ENCODE assay signal across 1 cellular context in genomic region chr7:66639773-66640172, GRCh38.
TF ChIP-seq lines count a peak whose summit lies in the region.

No MANE protein-coding gene starts in this region.

TF ChIP-seq in K562, 482 proteins besides CTCF, POLR2A, EP300 and RAD21 (continued from another document and continues in another):
- TF ChIP-seq ARID1B (IDR thresholded peaks at IDR 0.05) (peak; percentile 97), ZKSCAN8 (CRISPR knock-in tag; IDR thresholded peaks at IDR 0.05) (peak; percentile 55; the same call in 1 of the 2 replicates), PRDM10 (IDR thresholded peaks at IDR 0.05; ENCODE audit: partially characterized antibody) (peak; percentile 11), TAL1 (IDR thresholded peaks at IDR 0.05) (peak; percentile 94), CEBPB (tag; IDR thresholded peaks at IDR 0.05) (no peak), SRF (CRISPR knock-in tag; IDR thresholded peaks at IDR 0.05) (no peak), TFAM (CRISPR knock-in tag; conservative IDR thresholded peaks at IDR 0.05) (no peak), ZKSCAN1 (IDR thresholded peaks at IDR 0.05; ENCODE audit: low read depth, low read length) (peak; percentile 82), CEBPZ (IDR thresholded peaks at IDR 0.05; ENCODE audit: borderline replicate concordance, low read depth, low read length) (no peak), KDM1A (IDR thresholded peaks at IDR 0.05) (peak; percentile 96 to 97), MEF2D (tag; conservative IDR thresholded peaks at IDR 0.05; ENCODE audit: low read depth) (peak; percentile 65; the same call in 1 of the 2 replicates), ZNF511 (CRISPR knock-in tag; IDR thresholded peaks at IDR 0.05) (no peak), ARNT (IDR thresholded peaks at IDR 0.05) (peak; percentile 83 to 92), ZNF583 (CRISPR knock-in tag; IDR thresholded peaks at IDR 0.05) (no peak), MXI1 (IDR thresholded peaks at IDR 0.05; ENCODE audit: low read depth, low read length) (peak; percentile 22; the same call in 1 of the 2 replicates), ZNF282 (CRISPR knock-in tag; IDR thresholded peaks at IDR 0.05) (no peak), RAD51 (IDR thresholded peaks at IDR 0.05; ENCODE audit: borderline replicate concordance, low read depth) (peak; percentile 6; the same call in 1 of the 2 replicates), PYGO2 (tag; IDR thresholded peaks at IDR 0.05) (peak; percentile 64; the same call in 1 of the 2 replicates), GATAD2B (IDR thresholded peaks at IDR 0.05; ENCODE audit: borderline replicate concordance) (peak; percentile 59; the same call in 1 of the 2 replicates), DPF2 (IDR thresholded peaks at IDR 0.05) (peak; percentile 96), ZNF507 (tag; conservative IDR thresholded peaks at IDR 0.05) (no peak), TCF7L2 (IDR thresholded peaks at IDR 0.05; ENCODE audit: low read depth, low read length) (peak; percentile 70), RCOR1 (IDR thresholded peaks at IDR 0.05; ENCODE audit: borderline replicate concordance in 1 of 2, low read depth in 2 of 2, low read length in 2 of 2) (peak; percentile 63 to 98; a peak in 3 of 4 replicates), ZNF347 (CRISPR knock-in tag; IDR thresholded peaks at IDR 0.05; ENCODE audit: low read depth) (no peak), ZMIZ1 (IDR thresholded peaks at IDR 0.05; ENCODE audit: low read depth in 2 of 2, low read length in 2 of 2) (peak in 1 of 2 experiments; percentile 89; a peak in 2 of 4 replicates), FOXA3 (CRISPR knock-in tag; conservative IDR thresholded peaks at IDR 0.05 in 1 of 2, IDR thresholded peaks at IDR 0.05 in 1 of 2) (peak; percentile 90 to 92), SNIP1 (IDR thresholded peaks at IDR 0.05; ENCODE audit: low read depth) (no peak), MTF1 (CRISPR knock-in tag; IDR thresholded peaks at IDR 0.05; ENCODE audit: borderline replicate concordance) (no peak), LEF1 (IDR thresholded peaks at IDR 0.05) (peak; percentile 96), ZNF354B (CRISPR knock-in tag; IDR thresholded peaks at IDR 0.05) (0 out of 2 replicates have a peak, but pooled peaks have one; percentile 14), NFE2 (IDR thresholded peaks at IDR 0.05; ENCODE audit: low read depth) (0 out of 2 replicates have a peak, but pooled peaks have one; percentile 44), CBFA2T3 (IDR thresholded peaks at IDR 0.05) (peak; percentile 97), ZNF175 (CRISPR knock-in tag; IDR thresholded peaks at IDR 0.05; ENCODE audit: low read depth) (0 out of 2 replicates have a peak, but pooled peaks have one; percentile 26), NRF1 (conservative IDR thresholded peaks at IDR 0.05 in 1 of 2, IDR thresholded peaks at IDR 0.05 in 1 of 2) (no peak), SMAD4 (CRISPR knock-in tag; conservative IDR thresholded peaks at IDR 0.05) (peak; percentile 82), NBN (IDR thresholded peaks at IDR 0.05; ENCODE audit: low read depth) (peak; percentile 75), NFIC (IDR thresholded peaks at IDR 0.05) (peak; percentile 84), NFXL1 (CRISPR knock-in tag; IDR thresholded peaks at IDR 0.05) (no peak), TEAD2 (tag; IDR thresholded peaks at IDR 0.05) (0 out of 2 replicates have a peak, but pooled peaks have one; percentile 54), U2AF2 (optimal IDR thresholded peaks at IDR 0.05; ENCODE audit: low read depth, low read length) (no peak), FOXJ2 (tag; IDR thresholded peaks at IDR 0.05) (peak; percentile 66; the same call in 1 of the 2 replicates), LCOR (CRISPR knock-in tag; IDR thresholded peaks at IDR 0.05) (peak; percentile 97), GABPA (tag; conservative IDR thresholded peaks at IDR 0.05; ENCODE audit: low read depth) (no peak), HDAC1 (IDR thresholded peaks at IDR 0.05) (peak; percentile 54 to 93; a peak in 3 of 4 replicates), MTA2 (IDR thresholded peaks at IDR 0.05; ENCODE audit: low read depth) (peak; percentile 91), ARID4B (CRISPR knock-in tag; IDR thresholded peaks at IDR 0.05) (no peak), SMARCA4 (IDR thresholded peaks at IDR 0.05) (peak; percentile 96), DIDO1 (tag; IDR thresholded peaks at IDR 0.05; ENCODE audit: low read depth) (no peak), MAFK (IDR thresholded peaks at IDR 0.05; ENCODE audit: low read length) (0 out of 2 replicates have a peak, but pooled peaks have one; percentile 15), MEIS2 (IDR thresholded peaks at IDR 0.05; ENCODE audit: partially characterized antibody) (peak; percentile 90), MEF2A (IDR thresholded peaks at IDR 0.05; ENCODE audit: control insufficient read depth, low read depth, low read length) (0 out of 2 replicates have a peak, but pooled peaks have one; percentile 30), ZNF384 (IDR thresholded peaks at IDR 0.05; ENCODE audit: low read depth, low read length) (no peak), NCOR1 (IDR thresholded peaks at IDR 0.05) (peak; percentile 94), CXXC5 (CRISPR knock-in tag; IDR thresholded peaks at IDR 0.05) (peak; percentile 86), TCF3 (CRISPR knock-in tag; IDR thresholded peaks at IDR 0.05) (peak; percentile 98), CBX3 (IDR thresholded peaks at IDR 0.05; ENCODE audit: borderline replicate concordance in 1 of 2, low read length in 2 of 2) (peak in 1 of 2 experiments; percentile 64; a peak in 1 of 3 replicates), FOXP1 (CRISPR knock-in tag; IDR thresholded peaks at IDR 0.05) (peak; percentile 55; the same call in 1 of the 2 replicates), SP2 (IDR thresholded peaks at IDR 0.05; ENCODE audit: extremely low read depth, low read depth, low read length, poor library complexity, severe bottlenecking) (no peak), L3MBTL2 (IDR thresholded peaks at IDR 0.05) (peak; percentile 55), ZNF644 (tag; IDR thresholded peaks at IDR 0.05; ENCODE audit: low read depth) (peak; percentile 87; the same call in 1 of the 2 replicates), CREM (IDR thresholded peaks at IDR 0.05; ENCODE audit: low read depth) (peak; percentile 61)
